Comparison of ENCODE assay signal across 10 cellular contexts in genomic region chr11:117182551-117182935, GRCh38.
"Had no signal": no experiment of that assay in that cellular context is flagged by ENCODE, and none has a peak within 500 bp of the region (broad histone marks: within the 10 kb centered on the region; RNA-seq: fewer than 3 reads in every experiment).

No MANE protein-coding gene starts in this region.

- H3K4me3 Mint-ChIP-seq: activated naive CD4-positive, alpha-beta T cell treated with anti-CD3 and anti-CD28 coated beads for 36 hours; central memory CD8-positive, alpha-beta T cell; mesothelial cell of epicardium; stimulated activated naive CD8-positive, alpha-beta T cell treated with anti-CD3 and anti-CD28 coated beads, Interleukin-15, amount 100 ng/mL, for 72 hours; T-helper 1 cell treated with Interleukin-12 subunit alpha and Interleukin-12 subunit beta and Interleukin-4 antibody, amounts not matched to agents 30 μg/mL and 1 μg/mL, for 36 hours had no signal

- DNase-seq: activated naive CD4-positive, alpha-beta T cell treated with anti-CD3 and anti-CD28 coated beads for 36 hours; amniotic stem cell; erythroblast; SK-N-SH; stimulated activated CD4-positive, alpha-beta T cell treated with anti-CD3 and anti-CD28 coated beads, Interleukin-4, amount 100 ng/mL, for 1 hour; stimulated activated naive CD8-positive, alpha-beta T cell treated with anti-CD3 and anti-CD28 coated beads, Interleukin-15, amount 100 ng/mL, for 72 hours had no signal

- H3K27ac Mint-ChIP-seq: activated naive CD4-positive, alpha-beta T cell treated with anti-CD3 and anti-CD28 coated beads for 36 hours; mesothelial cell of epicardium; stimulated activated naive CD8-positive, alpha-beta T cell treated with anti-CD3 and anti-CD28 coated beads, Interleukin-15, amount 100 ng/mL, for 72 hours; T-helper 1 cell treated with Interleukin-12 subunit alpha and Interleukin-12 subunit beta and Interleukin-4 antibody, amounts not matched to agents 30 μg/mL and 1 μg/mL, for 36 hours had no signal

- ATAC-seq: body of pancreas; stimulated activated naive CD8-positive, alpha-beta T cell treated with anti-CD3 and anti-CD28 coated beads, Interleukin-15, amount 100 ng/mL, for 72 hours had no signal

- H3K9me3 ChIP-seq: body of pancreas, SK-N-SH had no signal

- H3K27me3 ChIP-seq: body of pancreas had no signal

- H3K4me3 ChIP-seq: body of pancreas had no signal

- H3K27me3 Mint-ChIP-seq: central memory CD8-positive, alpha-beta T cell; stimulated activated naive CD8-positive, alpha-beta T cell treated with anti-CD3 and anti-CD28 coated beads, Interleukin-15, amount 100 ng/mL, for 72 hours had no signal

- H3K9me3 Mint-ChIP-seq: activated naive CD4-positive, alpha-beta T cell treated with anti-CD3 and anti-CD28 coated beads for 36 hours; central memory CD8-positive, alpha-beta T cell; mesothelial cell of epicardium; stimulated activated naive CD8-positive, alpha-beta T cell treated with anti-CD3 and anti-CD28 coated beads, Interleukin-15, amount 100 ng/mL, for 72 hours; T-helper 1 cell treated with Interleukin-12 subunit alpha and Interleukin-12 subunit beta and Interleukin-4 antibody, amounts not matched to agents 30 μg/mL and 1 μg/mL, for 36 hours had no signal
